ENCODE assay signal across 21 cellular contexts in the genomic region with DNA sequence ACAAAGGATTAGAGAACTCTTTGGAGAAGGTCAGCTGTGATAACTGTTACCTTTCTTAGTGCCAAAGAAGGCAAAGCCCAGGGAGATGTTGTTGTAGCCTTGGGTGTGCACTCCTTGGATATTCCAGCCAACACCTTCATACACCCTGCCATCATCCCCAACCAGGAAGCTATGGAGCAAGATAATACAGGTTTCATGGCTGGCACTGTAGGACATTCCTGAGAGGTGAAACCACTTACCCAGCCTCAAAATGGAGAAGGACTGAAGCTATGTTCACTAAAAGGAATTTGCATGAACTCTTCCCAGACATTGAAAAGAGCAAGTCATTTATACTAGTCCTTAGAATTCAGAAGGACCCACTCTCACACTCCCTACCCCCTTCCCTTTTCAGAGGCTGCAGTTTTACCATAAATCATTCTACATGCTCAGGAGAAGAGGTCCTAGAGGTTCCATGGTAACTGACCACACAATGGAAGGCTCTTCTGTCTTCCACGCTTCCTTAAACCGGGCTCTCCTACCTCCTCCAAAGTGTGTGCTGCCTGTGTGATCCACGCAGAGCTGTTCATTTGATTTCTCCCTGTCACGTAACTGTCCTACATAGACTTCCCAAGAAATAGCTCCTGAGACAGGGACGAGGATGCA. TPM values are rescaled to one million over a fixed set of nuclear protein-coding genes. Genes with fewer than 3 reads are reported as not detected.
DNase-seq lines count a peak whose midpoint lies in the region; ATAC-seq and TF ChIP-seq lines count a peak whose summit lies in the region.
"Had no signal": no experiment of that assay in that cellular context is flagged by ENCODE, and none has a peak within 500 bp of the region (broad histone marks: within the 10 kb centered on the region; RNA-seq: fewer than 3 reads in every experiment).

No MANE protein-coding gene starts in this region.

- TF ChIP-seq POLR2A in prostate gland (IDR thresholded peaks at IDR 0.05), result no peak

- peaks cover 0 to 7% of the 10 kb centered on the region in 2 donors for H3K9me3 Mint-ChIP-seq in activated naive CD4-positive, alpha-beta T cell treated with anti-CD3 and anti-CD28 coated beads, Interleukin-2, amount 50 U/mL, for 72 hours
- no peaks in the 10 kb centered on the region for H3K9me3 Mint-ChIP-seq in type B pancreatic cell
- H3K9me3 Mint-ChIP-seq: H9; stimulated activated naive CD8-positive, alpha-beta T cell treated with anti-CD3 and anti-CD28 coated beads, Interleukin-15, Interleukin-2, amounts not matched to agents 100 ng/mL and 50 ng/mL, for 24 hours had no signal

- intact Hi-C loops in prostate gland (cut with DNase I), result no loop called here

- H3K36me3 Mint-ChIP-seq in activated naive CD4-positive, alpha-beta T cell treated with anti-CD3 and anti-CD28 coated beads, Interleukin-2, amount 50 U/mL, for 72 hours, result no peaks in the 10 kb centered on the region
- H3K36me3 Mint-ChIP-seq in type B pancreatic cell, result no peaks in the 10 kb centered on the region

- peaks cover 10% of the 10 kb centered on the region for H3K4me1 Mint-ChIP-seq in type B pancreatic cell (ENCODE audit: unreplicated experiment)

- WGBS in prostate gland, result 29% methylated on average over 5 of the region's 5 CpGs

- no peaks in the 10 kb centered on the region for H3K27me3 ChIP-seq in prostate gland (replicated peaks; ENCODE audit: insufficient read depth)
- H3K27me3 ChIP-seq: uterus had no signal

- H3K36me3 ChIP-seq in prostate gland, result no peaks in the 10 kb centered on the region
- H3K36me3 ChIP-seq: lower lobe of right lung, uterus had no signal

- no peaks in the 10 kb centered on the region for H3K4me1 ChIP-seq in prostate gland (replicated peaks)
- H3K4me1 ChIP-seq: uterus had no signal

- TF ChIP-seq CTCF in type B pancreatic cell (conservative IDR thresholded peaks at IDR 0.05), result no peak
- no peak for TF ChIP-seq CTCF in prostate gland (IDR thresholded peaks at IDR 0.05)

- H3K27me3 Mint-ChIP-seq in type B pancreatic cell, result peaks cover 14% of the 10 kb centered on the region

- H3K27ac ChIP-seq in epithelial cell of prostate (peak overlapping the region; percentile 37), prostate gland (no peak overlapping the region)
- H3K27ac ChIP-seq: lower lobe of right lung, uterus had no signal

- H3K4me3 ChIP-seq in prostate gland, result no peak overlapping the region
- H3K4me3 ChIP-seq: lower lobe of right lung, uterus had no signal

- DNase-seq in activated naive CD4-positive, alpha-beta T cell treated with anti-CD3 and anti-CD28 coated beads, Interleukin-2, amount 50 U/mL, for 72 hours (ENCODE audit: low spot score in 2 of 2), result no peak
- DNase-seq in activated naive CD4-positive, alpha-beta T cell (lab: John Stamatoyannopoulos, UW), result no peak
- peak; percentile 94 for DNase-seq in NCI-H187 treated with DMSO at 0.1 percent for 48 hours (lab: John Stamatoyannopoulos, UW)
- DNase-seq in epithelial cell of prostate (ENCODE audit: low read depth, low spot score), result no peak
- DNase-seq in type B pancreatic cell (ENCODE audit: extremely low spot score, unreplicated experiment), result no peak
- no peak for DNase-seq in NOMO-1 treated with DMSO at 0.1 percent for 48 hours (lab: John Stamatoyannopoulos, UW; ENCODE audit: unreplicated experiment)
- DNase-seq in cerebellar cortex (ENCODE audit: low spot score), result no peak
- DNase-seq in prostate gland (ENCODE audit: low spot score), result no peak
- DNase-seq: activated effector memory CD4-positive, alpha-beta T cell treated with Interleukin-2 at 50 U/mL for 16 hours; H9; lower lobe of right lung; NCI-H2081; NCI-H526 treated with DMSO at 0.1 percent for 48 hours; SK-N-SH; uterus had no signal

- no peaks in the 10 kb centered on the region for H3K9me3 ChIP-seq in prostate gland
- H3K9me3 ChIP-seq: lower lobe of right lung, SK-N-SH, uterus had no signal

- no peak for ATAC-seq in activated naive CD4-positive, alpha-beta T cell treated with anti-CD3 and anti-CD28 coated beads, Interleukin-2, amount 50 U/mL, for 72 hours
- ATAC-seq: activated CD8-positive, alpha-beta T cell treated with anti-CD3 and anti-CD28 coated beads, Interleukin-2, amount 10 ng/mL, durations not matched to agents 7 days and 5 days; lower lobe of right lung; Panc1 had no signal

- H3K4me3 Mint-ChIP-seq in type B pancreatic cell, result no peak overlapping the region
- H3K4me3 Mint-ChIP-seq: activated CD8-positive, alpha-beta T cell treated with anti-CD3 and anti-CD28 coated beads, Interleukin-2, amount 10 ng/mL, durations not matched to agents 7 days and 5 days; H9; nephron; stimulated activated naive CD8-positive, alpha-beta T cell treated with anti-CD3 and anti-CD28 coated beads, Interleukin-15, Interleukin-2, amounts not matched to agents 100 ng/mL and 50 ng/mL, for 24 hours had no signal

- peak overlapping the region; percentile 24 to 50 for H3K27ac Mint-ChIP-seq in activated naive CD4-positive, alpha-beta T cell treated with anti-CD3 and anti-CD28 coated beads, Interleukin-2, amount 50 U/mL, for 72 hours
- peak overlapping the region; percentile 26 for H3K27ac Mint-ChIP-seq in type B pancreatic cell
- H3K27ac Mint-ChIP-seq: activated CD8-positive, alpha-beta T cell treated with anti-CD3 and anti-CD28 coated beads, Interleukin-2, amount 10 ng/mL, durations not matched to agents 7 days and 5 days; H9; nephron; stimulated activated naive CD8-positive, alpha-beta T cell treated with anti-CD3 and anti-CD28 coated beads, Interleukin-15, Interleukin-2, amounts not matched to agents 100 ng/mL and 50 ng/mL, for 24 hours had no signal

RNA-seq across cellular contexts. Expression of a gene that starts 5.5 kb away (rescaled TPM):
- not detected for total RNA-seq in activated naive CD4-positive, alpha-beta T cell treated with anti-CD3 and anti-CD28 coated beads, Interleukin-2, amount 50 U/mL, for 72 hours
- 4.4 and 5.9 TPM in 2 replicates for total RNA-seq in type B pancreatic cell (ENCODE audit: low replicate concordance)
- not detected for total RNA-seq in prostate gland
- total RNA-seq: activated CD8-positive, alpha-beta T cell treated with anti-CD3 and anti-CD28 coated beads, Interleukin-2, amount 10 ng/mL, durations not matched to agents 7 days and 5 days; endothelial cell of umbilical vein; H9; HT1080; uterus had no signal

RNA-seq across cellular contexts. Expression of a gene that starts 14.5 kb away (rescaled TPM):
- total RNA-seq in activated naive CD4-positive, alpha-beta T cell treated with anti-CD3 and anti-CD28 coated beads, Interleukin-2, amount 50 U/mL, for 72 hours, result 1 to 10 TPM in 1 of 2 donors, under 1 TPM in 1; 0.73 to 1.4 TPM
- 1,065 and 1,707 TPM in 2 replicates for total RNA-seq in type B pancreatic cell (ENCODE audit: low replicate concordance)
- total RNA-seq in prostate gland, result 10 to 100 TPM; 25.6 to 45.2 TPM
- total RNA-seq: activated CD8-positive, alpha-beta T cell treated with anti-CD3 and anti-CD28 coated beads, Interleukin-2, amount 10 ng/mL, durations not matched to agents 7 days and 5 days; endothelial cell of umbilical vein; H9; HT1080 had no signal

RNA-seq across cellular contexts. Expression of a gene that starts 30.4 kb away (rescaled TPM):
- not detected for total RNA-seq in activated naive CD4-positive, alpha-beta T cell treated with anti-CD3 and anti-CD28 coated beads, Interleukin-2, amount 50 U/mL, for 72 hours
- total RNA-seq in type B pancreatic cell (ENCODE audit: low replicate concordance), result 0.87 and 1.3 TPM in 2 replicates
- total RNA-seq in prostate gland, result not detected
- total RNA-seq: activated CD8-positive, alpha-beta T cell treated with anti-CD3 and anti-CD28 coated beads, Interleukin-2, amount 10 ng/mL, durations not matched to agents 7 days and 5 days; endothelial cell of umbilical vein; H9; HT1080; lower lobe of right lung; uterus had no signal

RNA-seq across cellular contexts. Expression of a gene that starts 32.3 kb away (rescaled TPM):
- total RNA-seq in activated naive CD4-positive, alpha-beta T cell treated with anti-CD3 and anti-CD28 coated beads, Interleukin-2, amount 50 U/mL, for 72 hours, result not detected
- 0.62 TPM in 1 of 2 replicates, not detected in the other for total RNA-seq in type B pancreatic cell (ENCODE audit: low replicate concordance)
- total RNA-seq in prostate gland, result not detected
- total RNA-seq: activated CD8-positive, alpha-beta T cell treated with anti-CD3 and anti-CD28 coated beads, Interleukin-2, amount 10 ng/mL, durations not matched to agents 7 days and 5 days; endothelial cell of umbilical vein; H9; HT1080 had no signal

RNA-seq across cellular contexts. Expression of a gene that starts 47.7 kb away (rescaled TPM):
- not detected for total RNA-seq in activated naive CD4-positive, alpha-beta T cell treated with anti-CD3 and anti-CD28 coated beads, Interleukin-2, amount 50 U/mL, for 72 hours
- total RNA-seq in type B pancreatic cell (ENCODE audit: low replicate concordance) (667 and 678 TPM in 2 replicates), prostate gland (1 to 10 TPM; 1.5 to 5.6 TPM)
- total RNA-seq: activated CD8-positive, alpha-beta T cell treated with anti-CD3 and anti-CD28 coated beads, Interleukin-2, amount 10 ng/mL, durations not matched to agents 7 days and 5 days; endothelial cell of umbilical vein; H9; HT1080 had no signal

Comparison
In these comparisons a context has a peak if more than half of its experiments do, and no peak if none do; other contexts are left out.
1. RNA of a gene that starts 14.5 kb away (total RNA-seq): 1,065 to 1,707 TPM in type B pancreatic cell; 25.6 to 45.2 TPM in prostate gland and 0.73 to 1.4 TPM in activated naive CD4-positive, alpha-beta T cell treated with anti-CD3 and anti-CD28 coated beads, Interleukin-2, amount 50 U/mL, for 72 hours; every median in the first group is over 10 times any median in the second.